Comparison of ENCODE assay signal across 1 cellular context in the genomic region with DNA sequence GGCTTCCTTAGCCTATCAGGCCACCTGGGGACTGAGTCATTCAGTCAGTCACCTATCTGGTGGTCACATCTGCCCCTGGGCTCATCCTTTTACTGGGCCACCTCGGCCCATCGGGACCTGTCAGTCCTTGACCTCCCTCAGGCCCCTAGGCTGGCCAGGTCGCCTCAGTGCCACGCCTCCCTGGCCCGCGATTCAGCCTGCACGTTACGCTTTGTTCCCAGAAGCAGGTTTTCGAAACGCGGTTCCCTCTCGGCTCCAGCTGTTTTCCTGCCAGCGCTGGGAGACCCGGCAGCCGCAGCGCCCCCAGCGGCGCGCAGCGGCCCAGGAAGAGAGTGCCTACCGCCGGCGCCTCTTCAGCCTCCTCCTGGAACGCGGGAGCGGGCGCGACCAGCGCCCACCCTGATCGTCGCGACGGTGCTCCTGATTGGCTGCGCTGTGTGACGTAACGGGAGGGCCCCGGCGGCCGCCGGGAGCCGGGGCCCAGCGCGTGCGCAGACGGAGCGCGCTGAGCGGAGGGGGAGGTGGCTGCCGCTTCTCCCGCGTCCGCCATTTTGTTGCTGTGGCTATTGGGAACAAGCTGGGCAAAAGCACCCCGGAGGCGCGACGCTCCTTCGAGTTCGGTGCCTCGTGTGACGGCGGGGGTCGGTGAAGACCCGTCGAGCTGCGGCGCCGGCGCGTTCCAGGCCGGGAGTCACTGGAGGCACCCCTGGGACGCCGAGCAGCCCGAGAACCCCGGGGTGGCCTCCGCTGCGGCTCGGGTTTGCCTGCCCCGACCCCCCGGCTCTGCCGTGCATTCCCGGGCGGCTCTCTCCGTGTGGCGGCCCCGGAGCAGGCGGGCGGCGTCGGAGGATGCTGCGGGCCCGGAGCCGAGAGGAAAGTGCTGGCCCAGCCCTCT.
TF ChIP-seq lines count a peak whose summit lies in the region.

CRKL (plus strand) TSS at position 492 of the 895 bp plus-strand sequence. CDS start 528 bp downstream, outside the sequence.

TF ChIP-seq in GM12878, 131 proteins besides CTCF, POLR2A, EP300 and RAD21 (continued from another document and continues in another):
- TF ChIP-seq ETV6 (conservative IDR thresholded peaks at IDR 0.05 in 1 of 2, IDR thresholded peaks at IDR 0.05 in 1 of 2; ENCODE audit: borderline replicate concordance in 1 of 2, low read depth in 1 of 2) (no peak), RBBP5 (conservative IDR thresholded peaks at IDR 0.05) (no peak), SP1 (IDR thresholded peaks at IDR 0.05; ENCODE audit: low read depth, low read length) (peak; percentile 11), CBFB (IDR thresholded peaks at IDR 0.05; ENCODE audit: low read depth) (peak; percentile 40; the same call in 1 of the 2 replicates), E2F4 (IDR thresholded peaks at IDR 0.05; ENCODE audit: low read depth, low read length) (peak; percentile 69; the same call in 1 of the 2 replicates), ZNF592 (IDR thresholded peaks at IDR 0.05) (peak; percentile 82; the same call in 1 of the 2 replicates), BMI1 (IDR thresholded peaks at IDR 0.05; ENCODE audit: borderline replicate concordance) (no peak), RFX5 (IDR thresholded peaks at IDR 0.05; ENCODE audit: low read depth, low read length) (peak; percentile 86), NFIC (IDR thresholded peaks at IDR 0.05; ENCODE audit: low read depth, low read length) (no peak), BACH1 (IDR thresholded peaks at IDR 0.05; ENCODE audit: borderline replicate concordance) (peak; percentile 19), POLR2AphosphoS2 (IDR thresholded peaks at IDR 0.05; ENCODE audit: low read depth, low read length) (no peak; the same call in 1 of the 2 replicates), JUNB (IDR thresholded peaks at IDR 0.05) (peak; percentile 24; the same call in 1 of the 2 replicates), NR2C1 (IDR thresholded peaks at IDR 0.05) (no peak), KAT2A (conservative IDR thresholded peaks at IDR 0.05; ENCODE audit: control insufficient read depth, low read depth, low read length) (no peak), TCF7 (IDR thresholded peaks at IDR 0.05; ENCODE audit: borderline replicate concordance) (no peak), PML (IDR thresholded peaks at IDR 0.05; ENCODE audit: low read length) (peak; percentile 71; the same call in 1 of the 2 replicates), NFXL1 (IDR thresholded peaks at IDR 0.05; ENCODE audit: borderline replicate concordance) (no peak), FOS (IDR thresholded peaks at IDR 0.05; ENCODE audit: borderline replicate concordance, extremely low read depth, insufficient read length) (no peak), ZNF24 (IDR thresholded peaks at IDR 0.05) (no peak), LARP7 (IDR thresholded peaks at IDR 0.05) (peak; percentile 53), ZNF217 (IDR thresholded peaks at IDR 0.05) (no peak; the same call in 1 of the 2 replicates), DPF2 (IDR thresholded peaks at IDR 0.05) (peak; percentile 59), CEBPZ (IDR thresholded peaks at IDR 0.05; ENCODE audit: low read depth, low read length) (no peak), NRF1 (conservative IDR thresholded peaks at IDR 0.05; ENCODE audit: low read depth, low read length) (peak; percentile 74), MYB (IDR thresholded peaks at IDR 0.05; ENCODE audit: borderline replicate concordance, low read depth, low read length) (no peak), IKZF1 (conservative IDR thresholded peaks at IDR 0.05) (peak; percentile 99), MXI1 (IDR thresholded peaks at IDR 0.05; ENCODE audit: low read depth, low read length) (peak; percentile 83; the same call in 1 of the 2 replicates), BRCA1 (IDR thresholded peaks at IDR 0.05; ENCODE audit: low read depth, low read length) (no peak), KDM1A (IDR thresholded peaks at IDR 0.05; ENCODE audit: borderline replicate concordance) (no peak), BHLHE40 (IDR thresholded peaks at IDR 0.05; ENCODE audit: borderline replicate concordance in 1 of 2, low read depth in 2 of 2, low read length in 1 of 2) (peak in 1 of 2 experiments; percentile 64; a peak in 1 of 4 replicates), BCL11A (IDR thresholded peaks at IDR 0.05; ENCODE audit: low read depth, low read length) (no peak), ASH2L (IDR thresholded peaks at IDR 0.05; ENCODE audit: borderline replicate concordance, low read depth) (no peak), GATAD2B (conservative IDR thresholded peaks at IDR 0.05; ENCODE audit: low read depth) (peak; percentile 95), RUNX3 (IDR thresholded peaks at IDR 0.05; ENCODE audit: low read length) (no peak; the same call in 1 of the 2 replicates), ZBTB33 (IDR thresholded peaks at IDR 0.05) (no peak), ESRRA (IDR thresholded peaks at IDR 0.05; ENCODE audit: low read length) (no peak), SPI1 (IDR thresholded peaks at IDR 0.05; ENCODE audit: borderline replicate concordance, insufficient read depth, low read depth, low read length) (no peak)
- TF ChIP-seq, protein P1, sequence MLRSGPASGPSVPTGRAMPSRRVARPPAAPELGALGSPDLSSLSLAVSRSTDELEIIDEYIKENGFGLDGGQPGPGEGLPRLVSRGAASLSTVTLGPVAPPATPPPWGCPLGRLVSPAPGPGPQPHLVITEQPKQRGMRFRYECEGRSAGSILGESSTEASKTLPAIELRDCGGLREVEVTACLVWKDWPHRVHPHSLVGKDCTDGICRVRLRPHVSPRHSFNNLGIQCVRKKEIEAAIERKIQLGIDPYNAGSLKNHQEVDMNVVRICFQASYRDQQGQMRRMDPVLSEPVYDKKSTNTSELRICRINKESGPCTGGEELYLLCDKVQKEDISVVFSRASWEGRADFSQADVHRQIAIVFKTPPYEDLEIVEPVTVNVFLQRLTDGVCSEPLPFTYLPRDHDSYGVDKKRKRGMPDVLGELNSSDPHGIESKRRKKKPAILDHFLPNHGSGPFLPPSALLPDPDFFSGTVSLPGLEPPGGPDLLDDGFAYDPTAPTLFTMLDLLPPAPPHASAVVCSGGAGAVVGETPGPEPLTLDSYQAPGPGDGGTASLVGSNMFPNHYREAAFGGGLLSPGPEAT (IDR thresholded peaks at IDR 0.05; ENCODE audit: low read depth): peak; percentile 92
- TF ChIP-seq, protein P2, sequence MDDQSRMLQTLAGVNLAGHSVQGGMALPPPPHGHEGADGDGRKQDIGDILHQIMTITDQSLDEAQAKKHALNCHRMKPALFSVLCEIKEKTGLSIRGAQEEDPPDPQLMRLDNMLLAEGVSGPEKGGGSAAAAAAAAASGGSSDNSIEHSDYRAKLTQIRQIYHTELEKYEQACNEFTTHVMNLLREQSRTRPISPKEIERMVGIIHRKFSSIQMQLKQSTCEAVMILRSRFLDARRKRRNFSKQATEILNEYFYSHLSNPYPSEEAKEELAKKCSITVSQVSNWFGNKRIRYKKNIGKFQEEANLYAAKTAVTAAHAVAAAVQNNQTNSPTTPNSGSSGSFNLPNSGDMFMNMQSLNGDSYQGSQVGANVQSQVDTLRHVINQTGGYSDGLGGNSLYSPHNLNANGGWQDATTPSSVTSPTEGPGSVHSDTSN (IDR thresholded peaks at IDR 0.05; ENCODE audit: insufficient replicate concordance, low read depth, low read length): peak; percentile 16
- TF ChIP-seq, protein P3, sequence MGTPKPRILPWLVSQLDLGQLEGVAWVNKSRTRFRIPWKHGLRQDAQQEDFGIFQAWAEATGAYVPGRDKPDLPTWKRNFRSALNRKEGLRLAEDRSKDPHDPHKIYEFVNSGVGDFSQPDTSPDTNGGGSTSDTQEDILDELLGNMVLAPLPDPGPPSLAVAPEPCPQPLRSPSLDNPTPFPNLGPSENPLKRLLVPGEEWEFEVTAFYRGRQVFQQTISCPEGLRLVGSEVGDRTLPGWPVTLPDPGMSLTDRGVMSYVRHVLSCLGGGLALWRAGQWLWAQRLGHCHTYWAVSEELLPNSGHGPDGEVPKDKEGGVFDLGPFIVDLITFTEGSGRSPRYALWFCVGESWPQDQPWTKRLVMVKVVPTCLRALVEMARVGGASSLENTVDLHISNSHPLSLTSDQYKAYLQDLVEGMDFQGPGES (IDR thresholded peaks at IDR 0.05): no peak
